In genomic region chr4:184907216-184907615, GRCh38 we compare ENCODE assay signal across 1 cellular context.
TF ChIP-seq lines count a peak whose summit lies in the region.

No MANE protein-coding gene starts in this region.

TF ChIP-seq in SK-N-SH, 30 proteins besides CTCF, POLR2A, EP300 and RAD21 (continued from another document):
- TF ChIP-seq REST (IDR thresholded peaks at IDR 0.05; ENCODE audit: low read depth, low read length) = no peak
